ENCODE assay signal across 23 cellular contexts in genomic region chr6:154942770-154943169, GRCh38.
"Had no signal": no experiment of that assay in that cellular context is flagged by ENCODE, and none has a peak within 500 bp of the region (broad histone marks: within the 10 kb centered on the region; RNA-seq: fewer than 3 reads in every experiment).

No MANE protein-coding gene starts in this region.

- DNase-seq: colonic mucosa; cortex of kidney; effector CD8-positive, alpha-beta T cell; effector memory CD8-positive, alpha-beta T cell; endodermal cell; erythroblast; esophagus squamous epithelium; foreskin fibroblast; foreskin melanocyte; gastrocnemius medialis; glutamatergic neuron; head of caudate nucleus; heart right ventricle; hippocampal formation; left cardiac atrium; left lung; left ventricle myocardium superior; lower lobe of right lung; mesenchymal stem cell; midbrain; naive thymus-derived CD4-positive, alpha-beta T cell had no signal

- ATAC-seq: effector memory CD8-positive, alpha-beta T cell; esophagus mucosa; gastrocnemius medialis; heart right ventricle; left cardiac atrium; left lung; left ventricle myocardium superior; lower lobe of right lung; naive thymus-derived CD4-positive, alpha-beta T cell had no signal

- H3K4me3 ChIP-seq: colonic mucosa, esophagus squamous epithelium, gastrocnemius medialis, heart right ventricle, left lung, lower lobe of right lung had no signal

- H3K27me3 ChIP-seq: colonic mucosa, esophagus squamous epithelium, gastrocnemius medialis, heart right ventricle, left lung had no signal

- H3K4me1 ChIP-seq: colonic mucosa, gastrocnemius medialis, heart right ventricle, left lung, lower lobe of right lung had no signal

- H3K9me3 ChIP-seq: colonic mucosa, esophagus squamous epithelium, gastrocnemius medialis, heart right ventricle, left lung, lower lobe of right lung had no signal

- H3K36me3 ChIP-seq: colonic mucosa had no signal

- H3K27ac ChIP-seq: colonic mucosa, epithelial cell of prostate, esophagus squamous epithelium, gastrocnemius medialis, heart right ventricle, left lung, lower lobe of right lung had no signal
